Comparison of ENCODE assay signal across 8 cellular contexts in the genomic region with DNA sequence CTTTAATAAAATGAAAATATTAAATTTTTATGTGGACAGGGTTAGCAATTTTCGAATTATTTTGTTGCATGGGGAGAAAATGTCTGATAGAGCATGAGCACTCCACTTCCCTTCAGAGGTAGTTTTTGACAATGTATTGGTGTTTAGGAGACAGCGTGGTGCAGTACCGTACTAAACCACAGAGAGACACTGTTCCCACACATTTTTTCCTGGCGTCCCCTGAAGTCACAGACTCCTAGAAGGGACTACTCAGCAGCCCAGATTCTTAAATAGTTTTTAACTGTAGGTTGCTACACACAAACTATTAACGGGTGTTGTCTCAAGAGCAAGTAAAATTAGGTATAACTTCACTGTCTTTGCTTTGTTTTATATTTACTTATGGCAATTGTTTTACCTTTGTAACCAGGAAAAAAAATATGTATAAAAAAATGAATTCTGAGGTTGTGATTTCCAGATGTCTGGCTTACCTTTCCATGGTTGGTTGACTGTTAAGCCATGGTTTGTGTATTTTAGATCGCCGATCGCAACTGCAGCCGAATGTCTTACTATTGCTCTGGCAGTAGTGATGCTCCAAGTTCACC.
DNase-seq lines count a peak whose midpoint lies in the region; ATAC-seq and FAIRE-seq lines count a peak whose summit lies in the region.

No MANE protein-coding gene starts in this region.

- H3K27me3 Mint-ChIP-seq in activated CD8-positive, alpha-beta memory T cell treated with anti-CD3 and anti-CD28 coated beads, Interleukin-2, amount 10 ng/mL, durations not matched to agents 7 days and 5 days = no peaks in the 10 kb centered on the region

- H3K9me3 Mint-ChIP-seq in activated CD8-positive, alpha-beta memory T cell treated with anti-CD3 and anti-CD28 coated beads, Interleukin-2, amount 10 ng/mL, durations not matched to agents 7 days and 5 days (ENCODE audit: low read depth) = no peaks in the 10 kb centered on the region

- peak; percentile 72 for FAIRE-seq in endometrium (lab: Jason Lieb, UNC)

- H3K4me3 Mint-ChIP-seq in activated CD8-positive, alpha-beta memory T cell treated with anti-CD3 and anti-CD28 coated beads, Interleukin-2, amount 10 ng/mL, durations not matched to agents 7 days and 5 days = no peak overlapping the region

- no peak overlapping the region for H3K27ac Mint-ChIP-seq in activated CD8-positive, alpha-beta memory T cell treated with anti-CD3 and anti-CD28 coated beads, Interleukin-2, amount 10 ng/mL, durations not matched to agents 7 days and 5 days

- no peak for DNase-seq in activated CD8-positive, alpha-beta memory T cell treated with anti-CD3 and anti-CD28 coated beads, Interleukin-2, amount 10 ng/mL, durations not matched to agents 7 days and 5 days
- no peak for DNase-seq in activated CD8-positive, alpha-beta memory T cell treated with anti-CD3 and anti-CD28 coated beads, Interleukin-2, amount 50 U/mL, for 4 hours
- DNase-seq in NCI-H1048 (lab: John Stamatoyannopoulos, UW) = peak; percentile 25
- peak; percentile 18 for DNase-seq in SKM-1 (lab: John Stamatoyannopoulos, UW; ENCODE audit: unreplicated experiment)
- peak; percentile 86 for DNase-seq in medulla oblongata (ENCODE audit: extremely low spot score)
- DNase-seq in GM19238 (ENCODE audit: insufficient read length, low spot score) = no peak
- DNase-seq in NOMO-1 treated with dmso at 0.1 percent for 144 hours (lab: John Stamatoyannopoulos, UW; ENCODE audit: unreplicated experiment) = no peak

- CTCF ChIA-PET in activated CD8-positive, alpha-beta memory T cell treated with anti-CD3 and anti-CD28 coated beads, Interleukin-2, amount 10 ng/mL, durations not matched to agents 7 days and 5 days (lab: Charles Lee) = no interaction called here

- ATAC-seq in activated CD8-positive, alpha-beta memory T cell treated with anti-CD3 and anti-CD28 coated beads, Interleukin-2, amount 10 ng/mL, durations not matched to agents 7 days and 5 days = peak; percentile 33

- H3K36me3 Mint-ChIP-seq in activated CD8-positive, alpha-beta memory T cell treated with anti-CD3 and anti-CD28 coated beads, Interleukin-2, amount 10 ng/mL, durations not matched to agents 7 days and 5 days = peaks cover 68% of the 10 kb centered on the region

- no peaks in the 10 kb centered on the region for H3K4me1 Mint-ChIP-seq in activated CD8-positive, alpha-beta memory T cell treated with anti-CD3 and anti-CD28 coated beads, Interleukin-2, amount 10 ng/mL, durations not matched to agents 7 days and 5 days

Comparison
In these comparisons a context has a peak if more than half of its experiments do, and no peak if none do; other contexts are left out.
1. DNase-seq: peak in NCI-H1048 (single experiment), SKM-1 (single experiment) and medulla oblongata (single experiment); none in activated CD8-positive, alpha-beta memory T cell treated with anti-CD3 and anti-CD28 coated beads, Interleukin-2, amount 10 ng/mL, durations not matched to agents 7 days and 5 days (single experiment), activated CD8-positive, alpha-beta memory T cell treated with anti-CD3 and anti-CD28 coated beads, Interleukin-2, amount 50 U/mL, for 4 hours (single experiment), GM19238 (single experiment) and NOMO-1 treated with dmso at 0.1 percent for 144 hours (single experiment).